17 cellular contexts compared by ENCODE assay signal in genomic region chr2:98778741-98779483, GRCh38. TPM values are rescaled to one million over a fixed set of nuclear protein-coding genes. Genes with fewer than 3 reads are reported as not detected.
DNase-seq lines count a peak whose midpoint lies in the region; ATAC-seq, FAIRE-seq and TF ChIP-seq lines count a peak whose summit lies in the region.
"Had no signal": no experiment of that assay in that cellular context is flagged by ENCODE, and none has a peak within 500 bp of the region (broad histone marks: within the 10 kb centered on the region; RNA-seq: fewer than 3 reads in every experiment).

No MANE protein-coding gene starts in this region.

- in situ Hi-C loops in IMR-90 (cut with MboI; ENCODE audit: low sequenced_read_pairs): no loop called here

- no peak overlapping the region for H2AFZ ChIP-seq in IMR-90 (replicated peaks; ENCODE audit: low read length, poor library complexity)

- no peaks in the 10 kb centered on the region for H3K4me1 ChIP-seq in IMR-90 (ENCODE audit: control insufficient read depth, insufficient read depth, low read length)

- H2AK9ac ChIP-seq in IMR-90 (replicated peaks; ENCODE audit: low read depth, low read length, poor library complexity): no peak overlapping the region

- H2BK120ac ChIP-seq in IMR-90 (ENCODE audit: low read depth, low read length): no peak overlapping the region

- TF ChIP-seq RAD21 in IMR-90 (IDR thresholded peaks at IDR 0.05; ENCODE audit: low read length): no peak

- peaks cover 5% of the 10 kb centered on the region for H3K9me3 Mint-ChIP-seq in activated CD8-positive, alpha-beta memory T cell treated with anti-CD3 and anti-CD28 coated beads, Interleukin-2, amount 10 ng/mL, durations not matched to agents 7 days and 5 days (ENCODE audit: low read depth)

- no peak for TF ChIP-seq CTCF in IMR-90 (conservative IDR thresholded peaks at IDR 0.05; ENCODE audit: low read depth, low read length)
- TF ChIP-seq CTCF in fibroblast of villous mesenchyme (IDR thresholded peaks at IDR 0.05; ENCODE audit: insufficient read depth, low read depth, low read length): no peak

- peak; percentile 41 for DNase-seq in activated CD8-positive, alpha-beta memory T cell treated with anti-CD3 and anti-CD28 coated beads for 24 hours
- no peak for DNase-seq in activated CD8-positive, alpha-beta memory T cell treated with anti-CD3 and anti-CD28 coated beads, Interleukin-2, amount 10 ng/mL, durations not matched to agents 7 days and 5 days
- DNase-seq in IMR-90 (no peak), fibroblast of villous mesenchyme (ENCODE audit: low read depth) (peak; percentile 4), urothelium cell line (ENCODE audit: low spot score) (no peak), GF-D8 (lab: John Stamatoyannopoulos, UW) (no peak), dedifferentiated amniotic fluid mesenchymal stem cell (ENCODE audit: extremely low spot score) (no peak)
- DNase-seq in activated CD4-positive, CD25-positive, alpha-beta regulatory T cell treated with anti-CD3 and anti-CD28 coated beads, Interleukin-2, amount 50 U/mL, for 72 hours: no peak
- DNase-seq: AML-193; CD8-positive, alpha-beta memory T cell; DMS53 had no signal

- no peak overlapping the region for H3K18ac ChIP-seq in IMR-90 (ENCODE audit: low read depth, low read length)

- no peaks in the 10 kb centered on the region for H3K79me1 ChIP-seq in IMR-90 (ENCODE audit: low read depth in 1 of 2, low read length in 2 of 2)

- peak; percentile 5 for FAIRE-seq in urothelium cell line (lab: Jason Lieb, UNC)
- FAIRE-seq: G401.6, GM12892 had no signal

- no peak overlapping the region for H2BK20ac ChIP-seq in IMR-90 (ENCODE audit: low read depth, low read length)

- H3K27me3 Mint-ChIP-seq in activated CD8-positive, alpha-beta memory T cell treated with anti-CD3 and anti-CD28 coated beads, Interleukin-2, amount 10 ng/mL, durations not matched to agents 7 days and 5 days: no peaks in the 10 kb centered on the region
- H3K27me3 Mint-ChIP-seq: CD8-positive, alpha-beta memory T cell had no signal

- intact Hi-C loops in IMR-90 (cut with micrococcal nuclease): no loop called here

- H3K14ac ChIP-seq in IMR-90 (replicated peaks; ENCODE audit: low read depth, low read length): no peak overlapping the region

- H3K9me3 ChIP-seq in IMR-90 (ENCODE audit: control insufficient read depth, insufficient read depth, low read length): no peaks in the 10 kb centered on the region

- no peak overlapping the region for H3K23ac ChIP-seq in IMR-90 (ENCODE audit: low read depth, low read length)

- no peaks in the 10 kb centered on the region for H4K20me1 ChIP-seq in IMR-90 (ENCODE audit: insufficient read depth, low read length)
- H4K20me1 ChIP-seq: BLaER1 had no signal

- H3K36me3 ChIP-seq in IMR-90 (ENCODE audit: control insufficient read depth, insufficient read depth, low read length): no peaks in the 10 kb centered on the region
- H3K36me3 ChIP-seq: BLaER1 had no signal

- H2BK5ac ChIP-seq in IMR-90 (ENCODE audit: low read depth, low read length, poor library complexity, severe bottlenecking): no peak overlapping the region

- no peak overlapping the region for H3K27ac ChIP-seq in IMR-90 (ENCODE audit: insufficient read depth, low read length)
- H3K27ac ChIP-seq: 22Rv1, BLaER1, HL-60 had no signal

- H2BK15ac ChIP-seq in IMR-90 (ENCODE audit: low read depth, low read length): no peak overlapping the region

- no peak for ATAC-seq in activated CD8-positive, alpha-beta memory T cell treated with anti-CD3 and anti-CD28 coated beads, Interleukin-2, amount 10 ng/mL, durations not matched to agents 7 days and 5 days
- ATAC-seq in IMR-90 (ENCODE audit: low read depth): no peak
- ATAC-seq: HCT116 had no signal

- H3K27ac Mint-ChIP-seq in activated CD8-positive, alpha-beta memory T cell treated with anti-CD3 and anti-CD28 coated beads, Interleukin-2, amount 10 ng/mL, durations not matched to agents 7 days and 5 days: no peak overlapping the region

- 73% methylated on average over 3 of the region's 6 CpGs; no CpG with 5 or more reads in 1 of the 2 experiments for WGBS in IMR-90 (ENCODE audit: extremely low coverage in 2 of 2, insufficient read length in 1 of 2), 2 experiments

- H4K8ac ChIP-seq in IMR-90 (ENCODE audit: low read depth in 2 of 2, low read length in 2 of 2): no peak overlapping the region

- no peak overlapping the region for H4K5ac ChIP-seq in IMR-90 (ENCODE audit: low read depth, low read length)

- no peak overlapping the region for H3K4me3 Mint-ChIP-seq in activated CD8-positive, alpha-beta memory T cell treated with anti-CD3 and anti-CD28 coated beads, Interleukin-2, amount 10 ng/mL, durations not matched to agents 7 days and 5 days
- H3K4me3 Mint-ChIP-seq: CD8-positive, alpha-beta memory T cell had no signal

- H4K91ac ChIP-seq in IMR-90 (ENCODE audit: insufficient read depth, low read depth, low read length): no peak overlapping the region

- H3K9me1 ChIP-seq in IMR-90 (ENCODE audit: insufficient read depth, low read length): no peaks in the 10 kb centered on the region

- peaks cover 8% of the 10 kb centered on the region for H3K36me3 Mint-ChIP-seq in activated CD8-positive, alpha-beta memory T cell treated with anti-CD3 and anti-CD28 coated beads, Interleukin-2, amount 10 ng/mL, durations not matched to agents 7 days and 5 days

- H3K4ac ChIP-seq in IMR-90 (ENCODE audit: low read depth, low read length): no peak overlapping the region

- peaks cover 5% of the 10 kb centered on the region; the same call in 1 of the 2 replicates for H3K27me3 ChIP-seq in IMR-90 (ENCODE audit: control insufficient read depth, insufficient read depth, low read length)
- H3K27me3 ChIP-seq: BLaER1 had no signal

- no peak overlapping the region for H3K4me2 ChIP-seq in IMR-90 (ENCODE audit: low read depth, low read length)
- H3K4me2 ChIP-seq: BLaER1 had no signal

- H3K4me3 ChIP-seq in IMR-90 (ENCODE audit: insufficient read depth, low read depth, low read length): no peak overlapping the region
- H3K4me3 ChIP-seq in fibroblast of villous mesenchyme (ENCODE audit: low read depth, low read length): no peak overlapping the region
- H3K4me3 ChIP-seq: BLaER1 had no signal

- dilution Hi-C loops in IMR-90 (cut with HindIII; ENCODE audit: low sequenced_read_pairs, unreplicated experiment): no loop called here

- TF ChIP-seq POLR2A in IMR-90 (IDR thresholded peaks at IDR 0.05; ENCODE audit: low read depth, low read length): no peak

- POLR2A ChIA-PET in IMR-90 (lab: Charles Lee; ENCODE audit: unreplicated experiment): no interaction called here

- no peak overlapping the region for H2AK5ac ChIP-seq in IMR-90 (ENCODE audit: low read depth, low read length)

- no peak overlapping the region for H3K56ac ChIP-seq in IMR-90 (ENCODE audit: extremely low read depth, insufficient read depth, low read length)

- CTCF ChIA-PET in activated CD8-positive, alpha-beta memory T cell treated with anti-CD3 and anti-CD28 coated beads, Interleukin-2, amount 10 ng/mL, durations not matched to agents 7 days and 5 days (lab: Charles Lee): no interaction called here
- CTCF ChIA-PET in IMR-90 (lab: Yijun Ruan, JAX): no interaction called here

- no peak overlapping the region for H3K9ac ChIP-seq in IMR-90 (ENCODE audit: low read depth, low read length)
- H3K9ac ChIP-seq: BLaER1 had no signal

- no TSS peak for BruUV-seq in IMR-90 (replicated peaks; lab: Mats Ljungman, UMichigan)

- no peaks in the 10 kb centered on the region for H3K4me1 Mint-ChIP-seq in activated CD8-positive, alpha-beta memory T cell treated with anti-CD3 and anti-CD28 coated beads, Interleukin-2, amount 10 ng/mL, durations not matched to agents 7 days and 5 days

TF ChIP-seq in IMR-90, 13 proteins besides CTCF, POLR2A, EP300 and RAD21:
- TF ChIP-seq CEBPB (IDR thresholded peaks at IDR 0.05; ENCODE audit: low read depth, low read length) (no peak), CHD1 (IDR thresholded peaks at IDR 0.05; ENCODE audit: low read depth, low read length) (no peak), MXI1 (IDR thresholded peaks at IDR 0.05; ENCODE audit: borderline replicate concordance, low read depth, low read length) (no peak), MAFK (IDR thresholded peaks at IDR 0.05; ENCODE audit: low read depth, low read length) (peak; percentile 24; the same call in 1 of the 2 replicates), ELK1 (IDR thresholded peaks at IDR 0.05; ENCODE audit: borderline replicate concordance, low read depth, low read length) (no peak)

RNA-seq across cellular contexts. Expression of gene MGAT4A, which starts 48.0 kb away (rescaled TPM):
- 10 to 100 TPM; 57.4 to 72.0 TPM for total RNA-seq in activated CD8-positive, alpha-beta memory T cell treated with anti-CD3 and anti-CD28 coated beads, Interleukin-2, amount 10 ng/mL, durations not matched to agents 7 days and 5 days
- total RNA-seq in IMR-90 (2012; rRNA removed) (under 0.01 TPM in 2 replicates), fibroblast of villous mesenchyme (under 0.01 TPM in 1 of 2 replicates, not detected in the other)
- not detected in 2 replicates for polyA plus RNA-seq in IMR-90 (2012; rRNA removed)
- not detected in 2 replicates for polyA plus RNA-seq in IMR-90 (2012; cell fraction: cytosol; rRNA removed)
- polyA plus RNA-seq in IMR-90 (2012; cell fraction: nucleus; rRNA removed; ENCODE audit: low replicate concordance): not detected in 2 replicates

Comparison
In these comparisons a context has a peak if more than half of its experiments do, and no peak if none do; other contexts are left out.
1. DNase-seq: peak in activated CD8-positive, alpha-beta memory T cell treated with anti-CD3 and anti-CD28 coated beads for 24 hours (single experiment) and fibroblast of villous mesenchyme (single experiment); none in activated CD8-positive, alpha-beta memory T cell treated with anti-CD3 and anti-CD28 coated beads, Interleukin-2, amount 10 ng/mL, durations not matched to agents 7 days and 5 days (single experiment), IMR-90 (single experiment), urothelium cell line (single experiment), activated CD4-positive, CD25-positive, alpha-beta regulatory T cell treated with anti-CD3 and anti-CD28 coated beads, Interleukin-2, amount 50 U/mL, for 72 hours (single experiment), GF-D8 (single experiment) and dedifferentiated amniotic fluid mesenchymal stem cell (single experiment).
2. RNA of gene MGAT4A, which starts 48.0 kb away (total RNA-seq): 57.4 to 72.0 TPM in activated CD8-positive, alpha-beta memory T cell treated with anti-CD3 and anti-CD28 coated beads, Interleukin-2, amount 10 ng/mL, durations not matched to agents 7 days and 5 days; under 0.01 TPM in IMR-90 and under 0.01 TPM in fibroblast of villous mesenchyme; every median in the first group is over 10 times any median in the second.